In the genomic region with DNA sequence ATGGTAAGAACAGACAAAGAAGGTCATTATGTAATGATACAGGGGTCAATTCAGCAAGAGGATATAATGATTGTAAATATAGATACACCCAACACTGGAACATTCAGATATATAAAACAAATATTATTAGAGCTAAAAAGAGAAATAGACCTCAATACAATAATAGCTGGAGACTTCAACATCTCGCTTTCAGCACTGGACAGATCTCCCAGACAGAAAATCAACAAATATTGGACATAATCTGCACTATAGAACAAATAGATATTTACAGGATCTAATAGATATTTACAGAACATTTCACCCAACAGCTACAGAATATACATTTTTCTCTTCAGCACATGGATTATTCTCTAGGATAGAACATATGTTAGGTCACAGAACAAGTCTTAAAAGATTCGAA, we compare ENCODE assay signal across 17 cellular contexts.
DNase-seq lines count a peak whose midpoint lies in the region; ATAC-seq, FAIRE-seq and TF ChIP-seq lines count a peak whose summit lies in the region.
"Had no signal": no experiment of that assay in that cellular context is flagged by ENCODE, and none has a peak within 500 bp of the region (broad histone marks: within the 10 kb centered on the region; RNA-seq: fewer than 3 reads in every experiment).

No MANE protein-coding gene starts in this region.

- H3K4me3 ChIP-seq in GM23338 (no peak overlapping the region), choroid plexus epithelial cell (ENCODE audit: low read depth, low read length) (no peak overlapping the region)
- H3K4me3 ChIP-seq: K562 had no signal

- peaks cover 4% of the 10 kb centered on the region for H3K27me3 Mint-ChIP-seq in GM23338 (ENCODE audit: insufficient read depth, low read depth, poor library complexity)
- H3K27me3 Mint-ChIP-seq: CD4-positive, alpha-beta T cell had no signal

- no peak for ATAC-seq in GM23338
- ATAC-seq in GM19035 (IDR thresholded peaks at IDR 0.05; ENCODE audit: unreplicated experiment): no peak
- ATAC-seq: K562 had no signal

- H3K36me3 ChIP-seq in GM23338 (ENCODE audit: insufficient read depth): no peaks in the 10 kb centered on the region

- H2AFZ ChIP-seq in GM23338: no peak overlapping the region

- peaks cover 16% of the 10 kb centered on the region for H3K4me1 Mint-ChIP-seq in GM23338

- peak; percentile 44 for FAIRE-seq in G401.6 (lab: Jason Lieb, UNC)
- FAIRE-seq: D721Med, H1, K562 had no signal

- DNase-seq in GM23338 (ENCODE audit: low spot score) (no peak), LHCN-M2 (ENCODE audit: low read depth) (peak; percentile 9), choroid plexus epithelial cell (ENCODE audit: low read depth) (peak; percentile 18), NCI-H1092 (lab: John Stamatoyannopoulos, UW) (no peak), GDM1 (lab: John Stamatoyannopoulos, UW) (no peak)
- DNase-seq in stimulated activated CD4-positive, alpha-beta T cell treated with anti-CD3 and anti-CD28 coated beads, Interleukin-15, amount 100 ng/mL, for 24 hours: no peak
- DNase-seq: AML-193; Caco-2; CD4-positive, alpha-beta T cell; GF-D8; H9 had no signal

- H3K9me2 ChIP-seq in GM23338 (ENCODE audit: insufficient read depth): no peaks in the 10 kb centered on the region; the same call in 1 of the 2 replicates

- no peaks in the 10 kb centered on the region for H3K9me3 Mint-ChIP-seq in GM23338

- H3K4me3 Mint-ChIP-seq in GM23338: no peak overlapping the region
- H3K4me3 Mint-ChIP-seq: CD4-positive, alpha-beta T cell; H9 had no signal

- H3K4me2 ChIP-seq in GM23338: no peak overlapping the region

- no peaks in the 10 kb centered on the region for H3F3A ChIP-seq in GM23338 (replicated peaks; ENCODE audit: low read depth)

- TF ChIP-seq CTCF in GM23338 (conservative IDR thresholded peaks at IDR 0.05; ENCODE audit: low read depth in 2 of 2) (no peak), choroid plexus epithelial cell (conservative IDR thresholded peaks at IDR 0.05; ENCODE audit: low read depth, low read length) (no peak)

- H4K20me1 ChIP-seq in GM23338 (replicated peaks; ENCODE audit: insufficient read depth): no peaks in the 10 kb centered on the region

- H3K27ac ChIP-seq in GM23338 (ENCODE audit: low read depth): no peak overlapping the region
- H3K27ac ChIP-seq: C4-2B had no signal

- H3K27ac Mint-ChIP-seq in GM23338: no peak overlapping the region
- H3K27ac Mint-ChIP-seq: CD4-positive, alpha-beta T cell; H9 had no signal

- H3K4me1 ChIP-seq in GM23338 (ENCODE audit: insufficient read depth): peaks cover 14% of the 10 kb centered on the region; the same call in 1 of the 2 replicates
- H3K4me1 ChIP-seq: Caco-2 had no signal

- no peaks in the 10 kb centered on the region for H3K79me2 ChIP-seq in GM23338 (replicated peaks; ENCODE audit: insufficient read depth)

- no peaks in the 10 kb centered on the region for H3K27me3 ChIP-seq in GM23338 (ENCODE audit: insufficient read depth)

- H3K36me3 Mint-ChIP-seq in GM23338 (ENCODE audit: low read depth): no peaks in the 10 kb centered on the region

TF ChIP-seq in GM23338, 12 proteins besides CTCF, POLR2A, EP300 and RAD21:
- TF ChIP-seq REST (IDR thresholded peaks at IDR 0.05; ENCODE audit: unreplicated experiment): peak; percentile 34
- TF ChIP-seq JUNB (IDR thresholded peaks at IDR 0.05; ENCODE audit: unreplicated experiment): no peak

Comparison
In these comparisons a context has a peak if more than half of its experiments do, and no peak if none do; other contexts are left out.
1. DNase-seq: peak in LHCN-M2 (single experiment) and choroid plexus epithelial cell (single experiment); none in GM23338 (single experiment), NCI-H1092 (single experiment), stimulated activated CD4-positive, alpha-beta T cell treated with anti-CD3 and anti-CD28 coated beads, Interleukin-15, amount 100 ng/mL, for 24 hours (single experiment) and GDM1 (single experiment).